ENCODE assay signal across 9 cellular contexts in the genomic region with DNA sequence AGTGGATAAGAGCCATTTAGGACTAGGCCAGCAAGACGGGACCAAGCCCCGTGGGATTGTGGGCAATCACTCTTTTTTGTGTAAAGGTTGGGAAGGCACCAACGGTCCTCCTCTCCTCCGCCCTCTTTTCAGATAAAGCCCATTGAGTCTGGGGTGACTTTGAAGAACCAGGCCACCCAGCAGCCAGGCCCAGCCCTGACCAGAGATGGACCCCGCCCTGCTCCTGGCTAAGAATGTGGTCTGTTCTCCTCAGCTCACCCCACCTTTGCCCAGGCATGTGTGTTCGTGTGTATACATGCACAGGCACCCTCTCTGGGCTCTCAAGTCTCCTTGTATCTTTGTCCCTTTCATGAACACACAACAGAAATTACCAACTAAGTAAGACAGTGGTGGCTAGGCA. TPM values are rescaled to one million over a fixed set of nuclear protein-coding genes. Genes with fewer than 3 reads are reported as not detected.
DNase-seq lines count a peak whose midpoint lies in the region; ATAC-seq and TF ChIP-seq lines count a peak whose summit lies in the region.
"Had no signal": no experiment of that assay in that cellular context is flagged by ENCODE, and none has a peak within 500 bp of the region (broad histone marks: within the 10 kb centered on the region; RNA-seq: fewer than 3 reads in every experiment).

No MANE protein-coding gene starts in this region.

- DNase-seq in adrenal gland (no peak), tibial artery (peak in 1 of 2 donors; percentile 51), cerebellum (ENCODE audit: low spot score) (no peak), AG08395 (ENCODE audit: low spot score) (no peak)
- DNase-seq: activated CD4-positive, alpha-beta T cell treated with anti-CD3 and anti-CD28 coated beads for 1 hour; natural killer cell had no signal

- H3K36me3 ChIP-seq in adrenal gland (replicated peaks in 1 of 2) = peaks cover 0 to 11% of the 10 kb centered on the region in 2 donors
- peaks cover 2 to 29% (median 10%) of the 10 kb centered on the region in 4 donors for H3K36me3 ChIP-seq in liver (ENCODE audit: control insufficient read depth in 4 of 4, insufficient read depth in 3 of 4, low read depth in 1 of 4, low read length in 3 of 4)
- peaks cover 3 to 23% (median 15%) of the 10 kb centered on the region in 3 donors for H3K36me3 ChIP-seq in tibial artery

- intact Hi-C loops in adrenal gland (cut with DNase I) = no loop called here
- intact Hi-C loops in tibial artery (cut with DNase I; ENCODE audit: low total_unique reads) = loop anchor here (5.0 kb wide), 1 partner anchor 737 kb away; no protein-coding TSS in a partner anchor

- 76 to 88% (median 78%) methylated on average over 6 of the region's 6 CpGs for WGBS in adrenal gland, 4 donors
- WGBS in liver = 58% methylated on average over 6 of the region's 6 CpGs

- H3K4me1 ChIP-seq in adrenal gland (replicated peaks in 1 of 2) = peaks cover 83 to 85% of the 10 kb centered on the region in 2 donors
- H3K4me1 ChIP-seq in liver (ENCODE audit: control insufficient read depth in 4 of 4, insufficient read depth in 4 of 4, low read length in 3 of 4) = peaks cover 23 to 76% (median 53%) of the 10 kb centered on the region in 4 donors
- H3K4me1 ChIP-seq in tibial artery = peaks cover 5 to 89% (median 81%) of the 10 kb centered on the region in 4 donors

- no peak for TF ChIP-seq RAD21 in liver (IDR thresholded peaks at IDR 0.05)

- H3K9me3 ChIP-seq in adrenal gland (replicated peaks in 1 of 3) = no peaks in the 10 kb centered on the region
- no peaks in the 10 kb centered on the region for H3K9me3 ChIP-seq in liver (ENCODE audit: control insufficient read depth in 4 of 4, low read length in 3 of 4)
- no peaks in the 10 kb centered on the region for H3K9me3 ChIP-seq in tibial artery

- TF ChIP-seq CTCF in adrenal gland (IDR thresholded peaks at IDR 0.05) (no peak), liver (IDR thresholded peaks at IDR 0.05; ENCODE audit: low read depth, low read length, missing input control) (no peak), tibial artery (IDR thresholded peaks at IDR 0.05) (no peak)

- H3K9ac ChIP-seq in liver (ENCODE audit: low read depth in 1 of 2, low read length in 2 of 2) = peak overlapping the region; percentile 48 to 69

- H3K27ac ChIP-seq in adrenal gland (peak overlapping the region; percentile 87 to 98 (median 94)), liver (ENCODE audit: low read depth in 1 of 2, low read length in 2 of 2) (peak overlapping the region; percentile 81 to 97), tibial artery (peak overlapping the region; percentile 86 to 98)

- H3K4me3 ChIP-seq in adrenal gland (no peak overlapping the region), liver (ENCODE audit: low read depth in 1 of 3, low read length in 3 of 3) (no peak overlapping the region), tibial artery (no peak overlapping the region)

- H3K27me3 ChIP-seq in adrenal gland (no peaks in the 10 kb centered on the region), liver (ENCODE audit: control insufficient read depth in 4 of 4, insufficient read depth in 4 of 4, low read length in 3 of 4) (no peaks in the 10 kb centered on the region), tibial artery (no peaks in the 10 kb centered on the region)

- ATAC-seq in HG02981 (IDR thresholded peaks at IDR 0.05; ENCODE audit: unreplicated experiment) = no peak
- ATAC-seq: natural killer cell had no signal

- no peak for TF ChIP-seq POLR2A in adrenal gland (IDR thresholded peaks at IDR 0.05)

TF ChIP-seq in liver, 16 proteins besides CTCF, POLR2A, EP300 and RAD21:
- TF ChIP-seq ZBTB33 (IDR thresholded peaks at IDR 0.05) = no peak
- TF ChIP-seq HNF4A (conservative IDR thresholded peaks at IDR 0.05) = no peak
- TF ChIP-seq FOXA2 (IDR thresholded peaks at IDR 0.05) = no peak
- TF ChIP-seq RXRA (IDR thresholded peaks at IDR 0.05) = no peak
- no peak for TF ChIP-seq NR2F2 (IDR thresholded peaks at IDR 0.05)
- no peak for TF ChIP-seq EGR1 (IDR thresholded peaks at IDR 0.05; ENCODE audit: low read depth in 2 of 2)
- TF ChIP-seq, protein P1, sequence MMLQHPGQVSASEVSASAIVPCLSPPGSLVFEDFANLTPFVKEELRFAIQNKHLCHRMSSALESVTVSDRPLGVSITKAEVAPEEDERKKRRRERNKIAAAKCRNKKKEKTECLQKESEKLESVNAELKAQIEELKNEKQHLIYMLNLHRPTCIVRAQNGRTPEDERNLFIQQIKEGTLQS (IDR thresholded peaks at IDR 0.05) = no peak
- no peak for TF ChIP-seq YY1 (IDR thresholded peaks at IDR 0.05)
- no peak for TF ChIP-seq TAF1 (conservative IDR thresholded peaks at IDR 0.05)
- no peak for TF ChIP-seq GABPA (IDR thresholded peaks at IDR 0.05 in 1 of 2, conservative IDR thresholded peaks at IDR 0.05 in 1 of 2)
- no peak for TF ChIP-seq REST (IDR thresholded peaks at IDR 0.05)
- TF ChIP-seq JUND (IDR thresholded peaks at IDR 0.05) = no peak
- no peak for TF ChIP-seq FOXA1 (IDR thresholded peaks at IDR 0.05)
- TF ChIP-seq HNF4G (IDR thresholded peaks at IDR 0.05) = no peak
TF ChIP-seq in liver: peak in this region for 0.

RNA-seq across cellular contexts. Expression of gene SDC4, which starts 9.1 kb away (rescaled TPM):
- total RNA-seq in adrenal gland (100 to 1,000 TPM in 2 of 8 donors, 10 to 100 TPM in 6; 66.9 to 128 (median 84.7) TPM), liver (100 to 1,000 TPM in 1 of 2 donors, 10 to 100 TPM in 1; 54.4 to 147 TPM), cerebellum (1.6 TPM)
- polyA plus RNA-seq in adrenal gland (10 to 100 TPM; 48.7 to 64.9 (median 55.3) TPM), liver (10 to 100 TPM; 80.6 to 86.5 TPM)

RNA-seq across cellular contexts. Expression of gene SYS1, which starts 23.9 kb away (rescaled TPM):
- total RNA-seq in adrenal gland (10 to 100 TPM; 25.6 to 83.2 (median 38.4) TPM), liver (10 to 100 TPM; 15.0 to 29.0 TPM), cerebellum (26.8 TPM)
- polyA plus RNA-seq in adrenal gland (10 to 100 TPM; 16.0 to 25.7 (median 17.7) TPM), liver (10 to 100 TPM; 27.2 to 37.8 TPM)

RNA-seq across cellular contexts. Expression of gene MATN4, which starts 31.0 kb away (rescaled TPM):
- under 1 TPM in 1 of 8 donors, not detected in 7; 0.15 TPM for total RNA-seq in adrenal gland
- under 1 TPM in 2 of 3 donors, not detected in 1; 0.16 to 0.37 TPM for polyA plus RNA-seq in adrenal gland
- not detected for total RNA-seq in liver
- polyA plus RNA-seq in liver = under 1 TPM in 1 of 2 donors, not detected in 1; 0.05 TPM
- total RNA-seq in cerebellum = not detected
- total RNA-seq: natural killer cell had no signal

RNA-seq across cellular contexts. Expression of gene RBPJL, which starts 32.4 kb away (rescaled TPM):
- total RNA-seq in adrenal gland (not detected), liver (not detected), cerebellum (not detected)
- polyA plus RNA-seq in adrenal gland (under 1 TPM in 1 of 3 donors, not detected in 2; 0.03 TPM), liver (not detected)
- total RNA-seq: LHCN-M2, natural killer cell had no signal

RNA-seq across cellular contexts. Expression of gene TP53TG5, which starts 39.0 kb away (rescaled TPM):
- total RNA-seq in adrenal gland (under 1 TPM in 3 of 8 donors, not detected in 5; 0.24 to 0.78 (median 0.65) TPM), liver (not detected), cerebellum (not detected)
- polyA plus RNA-seq in adrenal gland (under 1 TPM in 1 of 3 donors, not detected in 2; 0.33 TPM), liver (not detected)
- total RNA-seq: LHCN-M2 had no signal

Comparison
In these comparisons a context has a peak if more than half of its experiments do, and no peak if none do; other contexts are left out.
1. RNA of gene SDC4, which starts 9.1 kb away (total RNA-seq): 54.4 to 147 TPM in liver and 66.9 to 128 TPM in adrenal gland; 1.6 TPM in cerebellum (single experiment); every median in the first group is over 10 times any median in the second.
2. Peak in every context shown above with its lines, with median percentiles within 50 percentile points of each other: H3K27ac ChIP-seq.